ENCODE assay signal across 17 cellular contexts in the genomic region with DNA sequence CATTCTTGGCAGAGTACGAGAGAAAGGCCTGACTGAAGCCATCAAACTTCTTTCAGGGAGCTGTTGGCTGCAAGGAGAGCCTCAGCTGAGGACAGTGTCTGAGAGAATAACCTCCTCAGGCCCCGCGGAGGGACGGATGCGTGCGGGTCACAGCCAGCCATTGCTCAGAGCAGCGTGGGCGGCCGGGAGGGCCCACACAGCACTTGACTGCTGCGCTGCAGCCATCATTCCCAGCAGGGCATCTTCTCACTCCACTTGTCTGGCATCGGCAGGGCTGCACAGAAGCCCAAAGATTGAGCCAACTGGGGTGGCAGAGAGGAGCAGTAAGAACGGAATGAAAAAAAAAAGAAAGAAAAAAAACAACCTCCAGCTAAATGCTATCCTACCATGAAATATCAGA.
DNase-seq lines count a peak whose midpoint lies in the region; ATAC-seq and TF ChIP-seq lines count a peak whose summit lies in the region.
"Had no signal": no experiment of that assay in that cellular context is flagged by ENCODE, and none has a peak within 500 bp of the region (broad histone marks: within the 10 kb centered on the region; RNA-seq: fewer than 3 reads in every experiment).

No MANE protein-coding gene starts in this region.

- intact Hi-C loops in Right ventricle myocardium superior (cut with DNase I) = no loop called here
- intact Hi-C loops in dorsolateral prefrontal cortex (cut with DNase I) = loop anchor here in 1 of 2 donors (10.0 kb wide), 1 partner anchor 154 kb away; no protein-coding TSS in a partner anchor
- intact Hi-C loops in uterus (cut with DNase I; ENCODE audit: low total_unique reads) = no loop called here

- no peaks in the 10 kb centered on the region for H3K27me3 ChIP-seq in right atrium auricular region
- peaks cover 0 to 2% (median 0%) of the 10 kb centered on the region in 45 donors for H3K27me3 ChIP-seq in dorsolateral prefrontal cortex
- no peaks in the 10 kb centered on the region for H3K27me3 ChIP-seq in muscle layer of colon (ENCODE audit: control insufficient read depth in 1 of 2, insufficient read depth in 2 of 2, low read length in 2 of 2)
- H3K27me3 ChIP-seq in uterus = no peaks in the 10 kb centered on the region
- H3K27me3 ChIP-seq: BLaER1 treated with 17β-estradiol and CSF1 and Interleukin-3, amounts not matched to agents 10 nM and 100 nM had no signal

- H3K4me1 ChIP-seq in right atrium auricular region (peaks cover 0 to 29% of the 10 kb centered on the region in 2 donors), muscle layer of colon (ENCODE audit: insufficient read depth, low read length) (peaks cover 45% of the 10 kb centered on the region), uterus (peaks cover 10 to 16% of the 10 kb centered on the region in 2 donors)

- H3K36me3 ChIP-seq in right atrium auricular region (no peaks in the 10 kb centered on the region), muscle layer of colon (ENCODE audit: insufficient read depth, low read length) (no peaks in the 10 kb centered on the region), uterus (no peaks in the 10 kb centered on the region)
- H3K36me3 ChIP-seq: BLaER1 treated with 17β-estradiol and CSF1 and Interleukin-3, amounts not matched to agents 10 nM and 100 nM; HAP-1 had no signal

- H3K4me3 ChIP-seq in right atrium auricular region (no peak overlapping the region), dorsolateral prefrontal cortex (no peak overlapping the region), muscle layer of colon (ENCODE audit: low read depth in 1 of 2, low read length in 2 of 2) (no peak overlapping the region), uterus (no peak overlapping the region)
- H3K4me3 ChIP-seq: BLaER1 treated with 17β-estradiol and CSF1 and Interleukin-3, amounts not matched to agents 10 nM and 100 nM; HAP-1 had no signal

- TF ChIP-seq POLR2A in uterus (IDR thresholded peaks at IDR 0.05) = no peak

- H3K4me1 Mint-ChIP-seq in immature natural killer cell = no peaks in the 10 kb centered on the region

- H3K9me3 Mint-ChIP-seq in immature natural killer cell = no peaks in the 10 kb centered on the region
- H3K9me3 Mint-ChIP-seq: CD8-positive, alpha-beta memory T cell had no signal

- H3K9me3 ChIP-seq in right atrium auricular region (no peaks in the 10 kb centered on the region), muscle layer of colon (ENCODE audit: low read length) (no peaks in the 10 kb centered on the region), uterus (no peaks in the 10 kb centered on the region)
- H3K9me3 ChIP-seq: BLaER1 treated with 17β-estradiol and CSF1 and Interleukin-3, amounts not matched to agents 10 nM and 100 nM; HAP-1 had no signal

- H3K27ac Mint-ChIP-seq in immature natural killer cell = no peak overlapping the region
- H3K27ac Mint-ChIP-seq: CD8-positive, alpha-beta memory T cell had no signal

- H3K27ac ChIP-seq in right atrium auricular region = no peak overlapping the region
- H3K27ac ChIP-seq in dorsolateral prefrontal cortex = peak overlapping the region in 49 of 59 donors; percentile 0 to 88 (median 69)
- peak overlapping the region; percentile 2 for H3K27ac ChIP-seq in muscle layer of colon (ENCODE audit: low read depth, low read length)
- H3K27ac ChIP-seq in uterus = peak overlapping the region; percentile 67 to 85
- H3K27ac ChIP-seq: BLaER1 treated with 17β-estradiol and CSF1 and Interleukin-3, amounts not matched to agents 10 nM and 100 nM; RWPE1 had no signal

- peaks cover 0 to 5% (median 1%) of the 10 kb centered on the region in 3 donors for H3K27me3 Mint-ChIP-seq in immature natural killer cell (ENCODE audit: low read depth in 3 of 3)

- no peak for DNase-seq in Right ventricle myocardium superior
- no peak for DNase-seq in right atrium auricular region (ENCODE audit: low spot score)
- DNase-seq in dorsolateral prefrontal cortex = peak in 6 of 10 donors; percentile 35 to 59 (median 44)
- DNase-seq in uterus = peak in 1 of 2 donors; percentile 48
- no peak for DNase-seq in immature natural killer cell
- DNase-seq in activated effector memory CD4-positive, alpha-beta T cell treated with anti-CD3 and anti-CD28 coated beads, Interleukin-2, amount 50 U/mL, for 16 hours = no peak
- DNase-seq: CD8-positive, alpha-beta memory T cell; DMS79 treated with DMSO at 0.1 percent for 48 hours; IMR-90; NCI-H187 treated with DMSO at 0.1 percent for 48 hours; NCI-H2171; NCI-H748 treated with DMSO at 0.1 percent for 48 hours had no signal

- no peak for TF ChIP-seq CTCF in right atrium auricular region (IDR thresholded peaks at IDR 0.05)
- no peak for TF ChIP-seq CTCF in dorsolateral prefrontal cortex (IDR thresholded peaks at IDR 0.05 in 54 of 56, conservative IDR thresholded peaks at IDR 0.05 in 2 of 56; ENCODE audit: low read depth in 1 of 56, partially characterized antibody in 56 of 56)
- no peak for TF ChIP-seq CTCF in uterus (IDR thresholded peaks at IDR 0.05)

- no peak overlapping the region for H3K9ac ChIP-seq in muscle layer of colon (ENCODE audit: low read length)
- H3K9ac ChIP-seq: BLaER1 treated with 17β-estradiol and CSF1 and Interleukin-3, amounts not matched to agents 10 nM and 100 nM had no signal

- H3K36me3 Mint-ChIP-seq in immature natural killer cell = peaks cover 0 to 4% (median 0%) of the 10 kb centered on the region in 3 donors
- H3K36me3 Mint-ChIP-seq: CD8-positive, alpha-beta memory T cell had no signal

- ATAC-seq in Right ventricle myocardium superior (ENCODE audit: poor library complexity) (peak; percentile 19), GM21825 (IDR thresholded peaks at IDR 0.05; ENCODE audit: unreplicated experiment) (no peak)

- no peak overlapping the region for H3K4me3 Mint-ChIP-seq in immature natural killer cell
- H3K4me3 Mint-ChIP-seq: CD8-positive, alpha-beta memory T cell had no signal

Comparison
In these comparisons a context has a peak if more than half of its experiments do, and no peak if none do; other contexts are left out.
1. DNase-seq: peak in dorsolateral prefrontal cortex (6 of 10); none in Right ventricle myocardium superior (single experiment), right atrium auricular region (single experiment), immature natural killer cell (0 of 3) and activated effector memory CD4-positive, alpha-beta T cell treated with anti-CD3 and anti-CD28 coated beads, Interleukin-2, amount 50 U/mL, for 16 hours (single experiment).
2. H3K27ac ChIP-seq: peak in dorsolateral prefrontal cortex (49 of 59), muscle layer of colon (single experiment) and uterus (2 of 2); none in right atrium auricular region (0 of 2).